In the genomic region with DNA sequence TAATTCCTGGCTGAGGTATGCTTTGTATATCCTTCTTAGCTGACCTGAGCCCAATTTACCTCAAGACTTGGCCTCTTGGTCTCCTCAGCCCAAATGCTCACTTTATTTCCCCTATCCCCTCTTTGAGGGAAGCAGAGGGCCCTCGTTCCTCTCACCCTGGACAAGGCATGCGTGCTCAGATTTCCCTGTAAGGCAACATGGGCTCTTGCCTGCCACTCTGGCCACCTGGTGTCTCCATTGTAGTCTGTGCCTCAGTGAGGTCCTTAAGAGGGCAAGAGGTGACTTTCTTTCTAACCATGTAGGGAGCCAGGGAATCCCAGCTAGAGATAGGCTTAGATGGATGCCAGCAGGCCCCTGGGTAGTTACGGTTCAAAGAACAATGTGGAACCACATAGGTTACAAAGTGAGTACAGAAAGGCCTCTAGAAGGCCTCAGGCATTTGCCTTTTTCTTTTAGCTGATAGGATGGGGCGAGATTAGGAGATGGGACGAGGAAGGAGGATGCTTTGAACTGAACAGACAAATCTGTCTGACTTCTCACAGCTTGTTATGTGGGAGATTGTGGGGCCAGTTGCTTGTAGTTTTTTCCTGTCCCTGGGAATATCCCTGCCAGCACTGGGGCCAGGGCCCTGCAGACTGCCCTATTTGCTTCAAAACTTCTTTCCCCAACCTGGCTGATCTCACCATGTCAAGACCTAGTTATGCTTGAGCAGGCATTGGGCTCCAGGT, we compare ENCODE assay signal across 8 cellular contexts.
DNase-seq lines count a peak whose midpoint lies in the region; ATAC-seq and TF ChIP-seq lines count a peak whose summit lies in the region.

No MANE protein-coding gene starts in this region.

- peaks cover 16% of the 10 kb centered on the region for H3K36me3 Mint-ChIP-seq in dendritic cell treated with granulocyte-macrophage colony-stimulating factor and Interleukin-4, amounts not matched to agents 40 ng/mL and 50 ng/mL, for 4 days (ENCODE audit: low read depth)
- H3K36me3 Mint-ChIP-seq in nephron (ENCODE audit: low read depth) = peaks cover 2% of the 10 kb centered on the region

- TF ChIP-seq CTCF in C4-2B (conservative IDR thresholded peaks at IDR 0.05) (no peak), nephron (IDR thresholded peaks at IDR 0.05; ENCODE audit: unreplicated experiment in 3 of 3) (no peak)

- H3K4me1 Mint-ChIP-seq in dendritic cell treated with granulocyte-macrophage colony-stimulating factor and Interleukin-4, amounts not matched to agents 40 ng/mL and 50 ng/mL, for 4 days (ENCODE audit: low read depth) = peaks cover 37% of the 10 kb centered on the region
- H3K4me1 Mint-ChIP-seq in nephron = peaks cover 25% of the 10 kb centered on the region

- peak overlapping the region; percentile 89 for H3K27ac ChIP-seq in C4-2B

- H3K27me3 Mint-ChIP-seq in dendritic cell treated with granulocyte-macrophage colony-stimulating factor and Interleukin-4, amounts not matched to agents 40 ng/mL and 50 ng/mL, for 4 days = no peaks in the 10 kb centered on the region
- H3K27me3 Mint-ChIP-seq in nephron (ENCODE audit: low read depth) = no peaks in the 10 kb centered on the region

- intact Hi-C loops in dendritic cell treated with granulocyte-macrophage colony-stimulating factor and Interleukin-4, amounts not matched to agents 40 ng/mL and 50 ng/mL, for 4 days (cut with micrococcal nuclease) = loop anchor here (1.0 kb wide), 2 partner anchors 95 to 257 kb away; a partner anchor contains a TSS

- H3K27ac Mint-ChIP-seq in dendritic cell treated with granulocyte-macrophage colony-stimulating factor and Interleukin-4, amounts not matched to agents 40 ng/mL and 50 ng/mL, for 4 days = peak overlapping the region; percentile 97
- peak overlapping the region; percentile 87 to 99 (median 99) for H3K27ac Mint-ChIP-seq in nephron

- no peaks in the 10 kb centered on the region for H3K9me3 Mint-ChIP-seq in dendritic cell treated with granulocyte-macrophage colony-stimulating factor and Interleukin-4, amounts not matched to agents 40 ng/mL and 50 ng/mL, for 4 days
- H3K9me3 Mint-ChIP-seq in nephron = no peaks in the 10 kb centered on the region

- ATAC-seq in HG03095 (IDR thresholded peaks at IDR 0.05; ENCODE audit: unreplicated experiment) = no peak

- peak overlapping the region; percentile 96 for H3K4me3 Mint-ChIP-seq in dendritic cell treated with granulocyte-macrophage colony-stimulating factor and Interleukin-4, amounts not matched to agents 40 ng/mL and 50 ng/mL, for 4 days
- H3K4me3 Mint-ChIP-seq in nephron = peak overlapping the region; percentile 91 to 97 (median 91)

- DNase-seq in LoVo (ENCODE audit: low spot score) (peak; percentile 20), iPS-NIHi11 (ENCODE audit: low spot score) (no peak), epidermal melanocyte (ENCODE audit: insufficient read length, low spot score) (no peak), NCI-H510A treated with DMSO at 0.1 percent for 48 hours (lab: John Stamatoyannopoulos, UW) (no peak)
